In genomic region chr17:35605753-35606152, GRCh38 we compare ENCODE assay signal across 29 cellular contexts. TPM values are rescaled to one million over a fixed set of nuclear protein-coding genes. Genes with fewer than 3 reads are reported as not detected.
A peak's percentile ranks its signal among the peaks of the same experiment; 100 is the strongest.
DNase-seq lines count a peak whose midpoint lies in the region; TF ChIP-seq lines count a peak whose summit lies in the region.
"Had no signal": no experiment of that assay in that cellular context is flagged by ENCODE, and none has a peak within 500 bp of the region (broad histone marks: within the 10 kb centered on the region; RNA-seq: fewer than 3 reads in every experiment).

No MANE protein-coding gene starts in this region.

- no peaks in the 10 kb centered on the region for H3K9me3 ChIP-seq in thyroid gland
- H3K9me3 ChIP-seq: BE2C, Caco-2, testis had no signal

- H3K36me3 ChIP-seq in thyroid gland = peaks cover 31 to 37% of the 10 kb centered on the region in 2 donors

- no peaks in the 10 kb centered on the region for H3K4me1 ChIP-seq in thyroid gland
- H3K4me1 ChIP-seq: BE2C, Caco-2, testis had no signal

- in situ Hi-C loops in astrocyte of the spinal cord (cut with HindIII; ENCODE audit: low sequenced_read_pairs) = no loop called here

- peak; percentile 76 for DNase-seq in AG08396 (ENCODE audit: low spot score)
- DNase-seq in HFF-Myc (ENCODE audit: extremely low read depth, low read depth) = peak; percentile 29
- peak; percentile 52 for DNase-seq in astrocyte of the spinal cord (ENCODE audit: low read depth, low spot score)
- peak; percentile 41 to 84 for DNase-seq in foreskin fibroblast
- DNase-seq in retina = no peak
- no peak for DNase-seq in GF-D8 (lab: John Stamatoyannopoulos, UW)
- DNase-seq in SHP77 treated with DMSO at 0.1 percent for 48 hours (lab: John Stamatoyannopoulos, UW) = no peak
- no peak for DNase-seq in thyroid gland
- DNase-seq: activated CD4-positive, alpha-beta T cell treated with anti-CD3 and anti-CD28 coated beads, Interleukin-2, amount 50 U/mL, for 4 hours; activated CD8-positive, alpha-beta memory T cell treated with anti-CD3 and anti-CD28 coated beads, Interleukin-2, amount 50 U/mL, for 4 hours; activated naive CD8-positive, alpha-beta T cell treated with anti-CD3 and anti-CD28 coated beads for 36 hours; BE2C; Caco-2; DND-41; foreskin melanocyte; GOT3; MM.1S; NCI-H146; NCI-H2171; NCI-H524 treated with DMSO at 0.1 percent for 48 hours; RPMI8226; testis; WERI-Rb-1 had no signal

- intact Hi-C loops in thyroid gland (cut with DNase I) = no loop called here

- 98 to 100% methylated on average over 1 of the region's 1 CpG for WGBS in thyroid gland, 2 donors

- no peaks in the 10 kb centered on the region for H3K27me3 ChIP-seq in thyroid gland
- H3K27me3 ChIP-seq: BE2C, hepatocyte, testis had no signal

- H3K4me3 ChIP-seq in HFF-Myc (replicated peaks; ENCODE audit: low read depth, low read length) (no peak overlapping the region), astrocyte of the spinal cord (ENCODE audit: low read depth, low read length) (no peak overlapping the region), foreskin fibroblast (ENCODE audit: low read depth in 1 of 2, low read length in 2 of 2) (no peak overlapping the region), thyroid gland (replicated peaks in 1 of 3) (no peak overlapping the region)
- H3K4me3 ChIP-seq: coronary artery, hepatocyte, SK-N-MC, testis had no signal

- H3K27ac ChIP-seq in thyroid gland = no peak overlapping the region
- H3K27ac ChIP-seq: coronary artery, hepatocyte, SK-N-MC, testis, WERI-Rb-1 had no signal

- TF ChIP-seq CTCF in HFF-Myc (IDR thresholded peaks at IDR 0.05; ENCODE audit: low read depth, low read length, missing control alignments) (no peak), astrocyte of the spinal cord (IDR thresholded peaks at IDR 0.05; ENCODE audit: low read depth, low read length) (no peak), foreskin fibroblast (IDR thresholded peaks at IDR 0.05; ENCODE audit: low read depth, low read length) (no peak), thyroid gland (IDR thresholded peaks at IDR 0.05) (no peak)

- no peak for TF ChIP-seq POLR2A in thyroid gland (IDR thresholded peaks at IDR 0.05)

RNA-seq across cellular contexts. Expression of gene AP2B1, which starts 18.6 kb away (rescaled TPM):
- total RNA-seq in thyroid gland = 100 to 1,000 TPM; 105 to 162 (median 122) TPM

RNA-seq across cellular contexts. Expression of gene PEX12, which starts 27.4 kb away (rescaled TPM):
- 10 to 100 TPM in 2 of 4 donors, 1 to 10 TPM in 2; 6.1 to 12.0 (median 9.8) TPM for total RNA-seq in thyroid gland

RNA-seq across cellular contexts. Expression of gene SLFN14, which starts 45.1 kb away (rescaled TPM):
- total RNA-seq in thyroid gland = under 1 TPM in 1 of 4 donors, not detected in 3; 0.29 TPM
- total RNA-seq: Caco-2, hepatocyte, lower leg skin, mucosa of gallbladder, posterior vena cava had no signal

Comparison
In these comparisons a context has a peak if more than half of its experiments do, and no peak if none do; other contexts are left out.
1. DNase-seq: peak in AG08396 (single experiment), HFF-Myc (single experiment), astrocyte of the spinal cord (single experiment) and foreskin fibroblast (2 of 2); none in retina (single experiment), GF-D8 (single experiment), SHP77 treated with DMSO at 0.1 percent for 48 hours (single experiment) and thyroid gland (0 of 2).